In the genomic region with DNA sequence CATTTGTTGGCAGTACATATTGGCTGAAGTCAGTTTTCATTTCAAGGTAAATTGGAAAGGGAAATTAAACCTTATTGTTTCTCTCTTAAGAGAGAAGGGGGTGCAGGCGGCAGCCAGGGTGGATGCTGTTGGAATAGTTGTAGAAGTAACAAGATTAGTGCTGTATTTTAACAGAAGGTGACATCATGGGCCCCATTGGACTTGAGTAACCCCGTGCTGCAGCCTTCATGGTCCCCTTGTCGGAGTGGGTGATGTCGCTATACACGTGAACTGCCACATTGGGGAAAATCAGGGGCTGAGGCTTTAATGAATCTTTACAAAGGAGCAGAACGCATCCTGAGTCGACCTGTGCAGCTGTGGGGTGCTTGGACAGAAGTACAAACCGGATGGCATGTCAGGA, we compare ENCODE assay signal across 16 cellular contexts. TPM values are rescaled to one million over a fixed set of nuclear protein-coding genes. Genes with fewer than 3 reads are reported as not detected.
A peak's percentile ranks its signal among the peaks of the same experiment; 100 is the strongest.
DNase-seq lines count a peak whose midpoint lies in the region; ATAC-seq, FAIRE-seq and TF ChIP-seq lines count a peak whose summit lies in the region.
"Had no signal": no experiment of that assay in that cellular context is flagged by ENCODE, and none has a peak within 500 bp of the region (broad histone marks: within the 10 kb centered on the region; RNA-seq: fewer than 3 reads in every experiment).

No MANE protein-coding gene starts in this region.

- peak overlapping the region; percentile 40 for H3K27ac Mint-ChIP-seq in activated CD8-positive, alpha-beta memory T cell treated with anti-CD3 and anti-CD28 coated beads, Interleukin-2, amount 10 ng/mL, durations not matched to agents 7 days and 5 days
- H3K27ac Mint-ChIP-seq in IgD-negative memory B cell: peak overlapping the region; percentile 95 to 99 (median 97)
- no peak overlapping the region for H3K27ac Mint-ChIP-seq in Caco-2 (ENCODE audit: unreplicated experiment)

- peaks cover 75% of the 10 kb centered on the region for H3K79me2 ChIP-seq in GM12878 (ENCODE audit: control insufficient read depth, insufficient read depth, low read length)
- H3K79me2 ChIP-seq in parathyroid adenoma: peaks cover 25% of the 10 kb centered on the region

- peak overlapping the region; percentile 97 for H3K4me3 ChIP-seq in GM12878
- no peak overlapping the region for H3K4me3 ChIP-seq in parathyroid adenoma (ENCODE audit: low read depth, low read length)
- H3K4me3 ChIP-seq in A673 (ENCODE audit: low read depth, low read length, poor library complexity, severe bottlenecking): no peak overlapping the region
- H3K4me3 ChIP-seq in SJCRH30: no peak overlapping the region
- H3K4me3 ChIP-seq in Caco-2 (ENCODE audit: low read depth, low read length): no peak overlapping the region
- H3K4me3 ChIP-seq: K562, skin epidermis, stomach had no signal

- WGBS in GM12878 (ENCODE audit: insufficient coverage, insufficient replicate concordance, low lambda C conversion rate, missing lambda C conversion rate): 16% methylated on average over 8 of the region's 8 CpGs

- H3K36me3 ChIP-seq in GM12878 (ENCODE audit: control insufficient read depth in 2 of 2, insufficient read depth in 2 of 2, low read length in 1 of 2): no peaks in the 10 kb centered on the region
- no peaks in the 10 kb centered on the region for H3K36me3 ChIP-seq in parathyroid adenoma (ENCODE audit: control insufficient read depth, insufficient read depth, low read length)
- peaks cover 3% of the 10 kb centered on the region for H3K36me3 ChIP-seq in A673 (ENCODE audit: insufficient read depth, low read length, poor library complexity, severe bottlenecking)
- peaks cover 2% of the 10 kb centered on the region; the same call in 1 of the 2 replicates for H3K36me3 ChIP-seq in SJCRH30
- no peaks in the 10 kb centered on the region for H3K36me3 ChIP-seq in Caco-2 (ENCODE audit: control insufficient read depth, insufficient read depth, low read length)

- no peak for TF ChIP-seq RAD21 in GM12878 (IDR thresholded peaks at IDR 0.05; ENCODE audit: insufficient read depth, low read depth, low read length)

- no peaks in the 10 kb centered on the region for H3K9me3 Mint-ChIP-seq in activated CD8-positive, alpha-beta memory T cell treated with anti-CD3 and anti-CD28 coated beads, Interleukin-2, amount 10 ng/mL, durations not matched to agents 7 days and 5 days (ENCODE audit: low read depth)
- H3K9me3 Mint-ChIP-seq in IgD-negative memory B cell (no peaks in the 10 kb centered on the region), Caco-2 (ENCODE audit: unreplicated experiment) (no peaks in the 10 kb centered on the region)

- H2AFZ ChIP-seq in GM12878 (ENCODE audit: control insufficient read depth, low read depth, low read length): no peak overlapping the region
- no peak overlapping the region for H2AFZ ChIP-seq in parathyroid adenoma

- H3K9ac ChIP-seq in GM12878 (ENCODE audit: control insufficient read depth, insufficient read depth, low read length) (peak overlapping the region; percentile 54), parathyroid adenoma (no peak overlapping the region)

- POLR2A ChIA-PET in GM12878 (lab: Charles Lee): interaction anchor here (0.6 to 3.7 kb wide), 9 partner anchors 13 to 1520 kb away, joined by 3 to 25 read pairs (median 9); partner anchors contain the start of gene NFE2L1
- POLR2A ChIA-PET in A673 (lab: Charles Lee; ENCODE audit: low non-redundant PET): no interaction called here
- POLR2A ChIA-PET in Caco-2 (lab: Charles Lee): interaction anchor here (0.5 kb wide), 1 partner anchor 886 kb away, joined by 3 read pairs; no protein-coding TSS in a partner anchor

- FAIRE-seq in GM12878 (lab: Jason Lieb, UNC): no peak
- FAIRE-seq: bronchial epithelial cell, H54, K562 had no signal

- no peak for DNase-seq in activated CD8-positive, alpha-beta memory T cell treated with anti-CD3 and anti-CD28 coated beads, Interleukin-2, amount 10 ng/mL, durations not matched to agents 7 days and 5 days
- no peak for DNase-seq in activated CD8-positive, alpha-beta memory T cell treated with anti-CD3 and anti-CD28 coated beads, Interleukin-2, amount 50 U/mL, for 4 hours
- DNase-seq in GM12878 (ENCODE audit: low read depth, low spot score): no peak
- no peak for DNase-seq in A673 (ENCODE audit: low spot score)
- no peak for DNase-seq in SJCRH30
- DNase-seq in Caco-2: no peak
- DNase-seq: NCI-H1417, NCI-H226, stomach, WERI-Rb-1 had no signal

- H3K36me3 Mint-ChIP-seq in activated CD8-positive, alpha-beta memory T cell treated with anti-CD3 and anti-CD28 coated beads, Interleukin-2, amount 10 ng/mL, durations not matched to agents 7 days and 5 days: peaks cover 21% of the 10 kb centered on the region
- no peaks in the 10 kb centered on the region for H3K36me3 Mint-ChIP-seq in IgD-negative memory B cell
- H3K36me3 Mint-ChIP-seq in Caco-2 (ENCODE audit: insufficient read depth, unreplicated experiment): peaks cover 24% of the 10 kb centered on the region

- H3K4me1 ChIP-seq in GM12878 (ENCODE audit: control insufficient read depth, insufficient read depth, low read length) (peaks cover 5% of the 10 kb centered on the region), parathyroid adenoma (peaks cover 17% of the 10 kb centered on the region), A673 (ENCODE audit: insufficient read depth, low read length, poor library complexity, severe bottlenecking) (peaks cover 26% of the 10 kb centered on the region), SJCRH30 (no peaks in the 10 kb centered on the region), Caco-2 (0 out of 2 replicates have a peak, but pooled peaks cover 6% of the 10 kb centered on the region)

- CTCF ChIA-PET in activated CD8-positive, alpha-beta memory T cell treated with anti-CD3 and anti-CD28 coated beads, Interleukin-2, amount 10 ng/mL, durations not matched to agents 7 days and 5 days (lab: Charles Lee): interaction anchor here (1.1 to 5.0 kb wide), 6 partner anchors 11 to 482 kb away, joined by 4 to 28 read pairs (median 11); partner anchors contain the start of genes CBX1 and HOXB5
- CTCF ChIA-PET in GM12878 (lab: Yijun Ruan, JAX) (interaction anchor here (0.7 to 33.4 kb wide), 13 partner anchors 12 to 483 kb away, joined by 3 to 525 read pairs (median 9); partner anchors contain the start of genes CBX1 and HOXB5), A673 (lab: Charles Lee) (no interaction called here), Caco-2 (lab: Charles Lee) (no interaction called here)

- SMC1A ChIA-PET in GM12878 (lab: Charles Lee; ENCODE audit: uncharacterized antibody, unreplicated experiment): interaction anchor here (1.0 to 7.5 kb wide), 13 partner anchors 9 to 482 kb away, joined by 3 to 66 read pairs (median 6); partner anchors contain the start of gene CBX1

- no peak overlapping the region for H3K4me3 Mint-ChIP-seq in activated CD8-positive, alpha-beta memory T cell treated with anti-CD3 and anti-CD28 coated beads, Interleukin-2, amount 10 ng/mL, durations not matched to agents 7 days and 5 days
- peak overlapping the region; percentile 68 to 90 (median 86) for H3K4me3 Mint-ChIP-seq in IgD-negative memory B cell
- H3K4me3 Mint-ChIP-seq in Caco-2 (ENCODE audit: unreplicated experiment): no peak overlapping the region

- H3K27me3 Mint-ChIP-seq in activated CD8-positive, alpha-beta memory T cell treated with anti-CD3 and anti-CD28 coated beads, Interleukin-2, amount 10 ng/mL, durations not matched to agents 7 days and 5 days: no peaks in the 10 kb centered on the region
- H3K27me3 Mint-ChIP-seq in IgD-negative memory B cell: no peaks in the 10 kb centered on the region
- no peaks in the 10 kb centered on the region for H3K27me3 Mint-ChIP-seq in Caco-2 (ENCODE audit: insufficient read depth, unreplicated experiment)

- ATAC-seq in activated CD8-positive, alpha-beta memory T cell treated with anti-CD3 and anti-CD28 coated beads, Interleukin-2, amount 10 ng/mL, durations not matched to agents 7 days and 5 days: no peak
- peak; percentile 0; the same call in 2 of the 3 replicates for ATAC-seq in GM12878
- ATAC-seq: K562 had no signal

- H3K27ac ChIP-seq in GM12878 (ENCODE audit: control insufficient read depth, insufficient read depth) (peak overlapping the region; percentile 93), parathyroid adenoma (no peak overlapping the region), A673 (ENCODE audit: low read depth, low read length, poor library complexity, severe bottlenecking) (no peak overlapping the region), SJCRH30 (no peak overlapping the region)
- H3K27ac ChIP-seq: stomach, WERI-Rb-1 had no signal

- in situ Hi-C loops in GM12878 (cut with MboI): no loop called here

- H3K4me2 ChIP-seq in GM12878 (ENCODE audit: control insufficient read depth, insufficient read depth) (peak overlapping the region; percentile 82), parathyroid adenoma (ENCODE audit: low read length) (peak overlapping the region; percentile 23)

- intact Hi-C loops in GM12878 (cut with micrococcal nuclease; ENCODE audit: unreplicated experiment) (loop anchor here (1.0 kb wide), 1 partner anchor 9 kb away; the partner anchor contains the start of gene CBX1), A673 (cut with micrococcal nuclease; ENCODE audit: unreplicated experiment) (no loop called here), Caco-2 (cut with micrococcal nuclease; ENCODE audit: unreplicated experiment) (no loop called here)

- H3K9me3 ChIP-seq in GM12878 (replicated peaks; ENCODE audit: control insufficient read depth, insufficient read depth, low read length) (no peaks in the 10 kb centered on the region), parathyroid adenoma (ENCODE audit: control insufficient read depth, low read length) (no peaks in the 10 kb centered on the region), A673 (ENCODE audit: low read depth, low read length, poor library complexity, severe bottlenecking) (no peaks in the 10 kb centered on the region), SJCRH30 (replicated peaks) (no peaks in the 10 kb centered on the region), Caco-2 (no peaks in the 10 kb centered on the region)
- H3K9me3 ChIP-seq: stomach had no signal

- RAD21 ChIA-PET in GM12878 (lab: Charles Lee; ENCODE audit: unreplicated experiment): interaction anchor here (1.6 to 8.4 kb wide), 8 partner anchors 12 to 169 kb away, joined by 3 to 113 read pairs (median 14); partner anchors contain the start of genes CBX1, NFE2L1 and PNPO

- TF ChIP-seq CTCF in GM12878 (IDR thresholded peaks at IDR 0.05 in 2 of 3, conservative IDR thresholded peaks at IDR 0.05 in 1 of 3; ENCODE audit: control insufficient read depth in 2 of 3, extremely low read depth in 1 of 3, insufficient read depth in 1 of 3, low read depth in 3 of 3, low read length in 3 of 3): no peak
- TF ChIP-seq CTCF in parathyroid adenoma (IDR thresholded peaks at IDR 0.05): no peak
- no peak for TF ChIP-seq CTCF in A673 (conservative IDR thresholded peaks at IDR 0.05; ENCODE audit: low read depth, low read length)
- no peak for TF ChIP-seq CTCF in Caco-2 (IDR thresholded peaks at IDR 0.05; ENCODE audit: insufficient read depth in 1 of 2, low read depth in 1 of 2, low read length in 1 of 2, severe bottlenecking in 1 of 2, unreplicated experiment in 1 of 2)

- no peak for TF ChIP-seq EP300 in GM12878 (IDR thresholded peaks at IDR 0.05; ENCODE audit: borderline replicate concordance in 1 of 2, control insufficient read depth in 1 of 2, low read depth in 2 of 2, low read length in 2 of 2)

- no peaks in the 10 kb centered on the region for H4K20me1 ChIP-seq in GM12878 (ENCODE audit: control insufficient read depth, insufficient read depth)

- H3K27me3 ChIP-seq in GM12878 (replicated peaks in 1 of 2; ENCODE audit: control insufficient read depth in 2 of 2, insufficient read depth in 2 of 2, low read length in 1 of 2): no peaks in the 10 kb centered on the region
- H3K27me3 ChIP-seq in parathyroid adenoma (ENCODE audit: control insufficient read depth, insufficient read depth, low read length): no peaks in the 10 kb centered on the region
- H3K27me3 ChIP-seq in A673 (replicated peaks; ENCODE audit: insufficient read depth, low read depth, low read length, poor library complexity): no peaks in the 10 kb centered on the region
- no peaks in the 10 kb centered on the region for H3K27me3 ChIP-seq in SJCRH30
- H3K27me3 ChIP-seq in Caco-2 (replicated peaks; ENCODE audit: control insufficient read depth, insufficient read depth, low read length): no peaks in the 10 kb centered on the region
- H3K27me3 ChIP-seq: stomach had no signal

- BruUV-seq in GM12878 (replicated peaks; lab: Mats Ljungman, UMichigan) (no TSS peak), A673 (replicated peaks; lab: Mats Ljungman, UMichigan) (no TSS peak), Caco-2 (replicated peaks; lab: Mats Ljungman, UMichigan) (no TSS peak)

- H3K4me1 Mint-ChIP-seq in activated CD8-positive, alpha-beta memory T cell treated with anti-CD3 and anti-CD28 coated beads, Interleukin-2, amount 10 ng/mL, durations not matched to agents 7 days and 5 days: peaks cover 56% of the 10 kb centered on the region
- H3K4me1 Mint-ChIP-seq in IgD-negative memory B cell: peaks cover 43 to 55% (median 43%) of the 10 kb centered on the region in 3 donors
- peaks cover 7% of the 10 kb centered on the region for H3K4me1 Mint-ChIP-seq in Caco-2 (ENCODE audit: low read depth, unreplicated experiment)

- 0 out of 2 replicates have a peak, but pooled peaks have one; percentile 11 for TF ChIP-seq POLR2A in GM12878 (IDR thresholded peaks at IDR 0.05; ENCODE audit: low read depth, low read length)

RNA-seq across cellular contexts. Expression of gene SNX11, which starts 3.2 kb away (rescaled TPM):
- total RNA-seq in activated CD8-positive, alpha-beta memory T cell treated with anti-CD3 and anti-CD28 coated beads, Interleukin-2, amount 10 ng/mL, durations not matched to agents 7 days and 5 days: 10 to 100 TPM; 25.1 to 32.6 TPM
- polyA plus RNA-seq in IgD-negative memory B cell: 33.3 TPM
- 99.3 and 112 TPM in 2 replicates for total RNA-seq in GM12878 (2013; cell fraction: nucleolus; rRNA removed)
- total RNA-seq in GM12878 (2014; rRNA removed): 63.7 and 69.0 TPM in 2 replicates
- total RNA-seq in GM12878 (2014; rRNA removed; fragmentation: Illumina TruSeq; extraction: Trizol): 62.3 and 63.1 TPM in 2 replicates
- total RNA-seq in GM12878 (2021): 60.8 and 63.4 TPM in 2 replicates
- 61.3 TPM for polyA plus RNA-seq in GM12878 (2011; ENCODE audit: low read depth)
- 116 and 127 TPM in 2 replicates for polyA plus RNA-seq in GM12878 (2011; rRNA removed)
- polyA plus RNA-seq in GM12878 (2011; cell fraction: cytosol; rRNA removed): 107 and 138 TPM in 2 replicates
- polyA plus RNA-seq in GM12878 (2011; cell fraction: nucleus; rRNA removed): 75.2 and 94.2 TPM in 2 replicates
- polyA plus RNA-seq in GM12878 (2012): 52.4 and 59.0 TPM in 2 replicates
- polyA plus RNA-seq in GM12878 (2014; fragmentation: Illumina TruSeq; extraction: Trizol): 66.0 and 77.8 TPM in 2 replicates
- 10 to 100 TPM; 61.3 to 75.6 TPM for polyA plus RNA-seq in GM12878 (2014; fragmentation: Nextera tagmentation; extraction: Ambion mirVana)
- 60.9 and 64.2 TPM in 2 replicates for polyA plus RNA-seq in GM12878 (2014; rRNA removed)
- polyA plus RNA-seq in GM12878 (2016; fragmentation: Nextera tagmentation; extraction: Ambion mirVana): 10 to 100 TPM; 34.2 to 39.9 TPM
- polyA minus RNA-seq in GM12878 (2011; rRNA and poly(A)+ RNA removed): 92.8 and 107 TPM in 2 replicates
- 31.8 and 40.1 TPM in 2 replicates for polyA minus RNA-seq in GM12878 (2011; cell fraction: cytosol; rRNA and poly(A)+ RNA removed)
- polyA minus RNA-seq in GM12878 (2011; cell fraction: nucleus; rRNA and poly(A)+ RNA removed): 31.7 and 39.3 TPM in 2 replicates
- 25.1 and 27.6 TPM in 2 replicates for total RNA-seq in A673 (2021)
- total RNA-seq in SJCRH30 (2014; rRNA removed; shearing (Covaris generic)): 15.3 and 16.1 TPM in 2 replicates
- total RNA-seq in Caco-2 (2022): 36.7 and 40.7 TPM in 2 replicates

RNA-seq across cellular contexts. Expression of gene CBX1, which starts 9.4 kb away (rescaled TPM):
- total RNA-seq in activated CD8-positive, alpha-beta memory T cell treated with anti-CD3 and anti-CD28 coated beads, Interleukin-2, amount 10 ng/mL, durations not matched to agents 7 days and 5 days: 10 to 100 TPM; 46.3 to 47.8 TPM
- polyA plus RNA-seq in IgD-negative memory B cell (19.8 TPM), GM12878 (2011; rRNA removed) (39.3 and 52.5 TPM in 2 replicates), GM12878 (2014; fragmentation: Illumina TruSeq; extraction: Trizol) (99.2 and 133 TPM in 2 replicates), GM12878 (2014; fragmentation: Nextera tagmentation; extraction: Ambion mirVana) (10 to 100 TPM; 11.8 to 20.3 TPM), GM12878 (2014; rRNA removed) (43.4 and 45.4 TPM in 2 replicates), GM12878 (2016; fragmentation: Nextera tagmentation; extraction: Ambion mirVana) (10 to 100 TPM; 36.6 to 41.6 TPM)
- 12.3 and 13.8 TPM in 2 replicates for total RNA-seq in GM12878 (2013; cell fraction: nucleolus; rRNA removed)
- total RNA-seq in GM12878 (2014; rRNA removed) (46.1 and 48.2 TPM in 2 replicates), GM12878 (2014; rRNA removed; fragmentation: Illumina TruSeq; extraction: Trizol) (76.7 and 76.9 TPM in 2 replicates), GM12878 (2021) (55.6 and 57.2 TPM in 2 replicates), A673 (2021) (121 and 139 TPM in 2 replicates), Caco-2 (2022) (213 and 214 TPM in 2 replicates)
- polyA plus RNA-seq in GM12878 (2011; ENCODE audit: low read depth): 43.2 TPM
- polyA plus RNA-seq in GM12878 (2011; cell fraction: cytosol; rRNA removed): 22.2 and 24.0 TPM in 2 replicates
- polyA plus RNA-seq in GM12878 (2011; cell fraction: nucleus; rRNA removed): 11.3 and 14.8 TPM in 2 replicates
- 52.7 and 64.5 TPM in 2 replicates for polyA plus RNA-seq in GM12878 (2012)
- polyA minus RNA-seq in GM12878 (2011; rRNA and poly(A)+ RNA removed): 13.1 TPM in 2 replicates
- polyA minus RNA-seq in GM12878 (2011; cell fraction: cytosol; rRNA and poly(A)+ RNA removed): 10.4 and 11.5 TPM in 2 replicates
- 3.0 and 5.5 TPM in 2 replicates for polyA minus RNA-seq in GM12878 (2011; cell fraction: nucleus; rRNA and poly(A)+ RNA removed)
- total RNA-seq in SJCRH30 (2014; rRNA removed; shearing (Covaris generic)): 148 and 149 TPM in 2 replicates

Comparison
In these comparisons a context has a peak if more than half of its experiments do, and no peak if none do; other contexts are left out.
1. H3K4me3 Mint-ChIP-seq: peak in IgD-negative memory B cell (4 of 4); none in activated CD8-positive, alpha-beta memory T cell treated with anti-CD3 and anti-CD28 coated beads, Interleukin-2, amount 10 ng/mL, durations not matched to agents 7 days and 5 days (single experiment) and Caco-2 (single experiment).
2. CTCF ChIA-PET loops: an anchor here in activated CD8-positive, alpha-beta memory T cell treated with anti-CD3 and anti-CD28 coated beads, Interleukin-2, amount 10 ng/mL, durations not matched to agents 7 days and 5 days (1.1 to 5.0 kb wide) and GM12878 (0.7 to 33.4 kb wide); none called in A673 and Caco-2.